1 cellular context compared by ENCODE assay signal in genomic region chr10:102853944-102854694, GRCh38.
TF ChIP-seq lines count a peak whose summit lies in the region.

A gene with protein sequence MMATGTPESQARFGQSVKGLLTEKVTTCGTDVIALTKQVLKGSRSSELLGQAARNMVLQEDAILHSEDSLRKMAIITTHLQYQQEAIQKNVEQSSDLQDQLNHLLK (plus strand): TSS chr10:102854259. CDS start chr10:102854287, 28 bp downstream.

TF ChIP-seq in K562, 482 proteins besides CTCF, POLR2A, EP300 and RAD21 (continued from another document and continues in another):
- TF ChIP-seq, protein P1, sequence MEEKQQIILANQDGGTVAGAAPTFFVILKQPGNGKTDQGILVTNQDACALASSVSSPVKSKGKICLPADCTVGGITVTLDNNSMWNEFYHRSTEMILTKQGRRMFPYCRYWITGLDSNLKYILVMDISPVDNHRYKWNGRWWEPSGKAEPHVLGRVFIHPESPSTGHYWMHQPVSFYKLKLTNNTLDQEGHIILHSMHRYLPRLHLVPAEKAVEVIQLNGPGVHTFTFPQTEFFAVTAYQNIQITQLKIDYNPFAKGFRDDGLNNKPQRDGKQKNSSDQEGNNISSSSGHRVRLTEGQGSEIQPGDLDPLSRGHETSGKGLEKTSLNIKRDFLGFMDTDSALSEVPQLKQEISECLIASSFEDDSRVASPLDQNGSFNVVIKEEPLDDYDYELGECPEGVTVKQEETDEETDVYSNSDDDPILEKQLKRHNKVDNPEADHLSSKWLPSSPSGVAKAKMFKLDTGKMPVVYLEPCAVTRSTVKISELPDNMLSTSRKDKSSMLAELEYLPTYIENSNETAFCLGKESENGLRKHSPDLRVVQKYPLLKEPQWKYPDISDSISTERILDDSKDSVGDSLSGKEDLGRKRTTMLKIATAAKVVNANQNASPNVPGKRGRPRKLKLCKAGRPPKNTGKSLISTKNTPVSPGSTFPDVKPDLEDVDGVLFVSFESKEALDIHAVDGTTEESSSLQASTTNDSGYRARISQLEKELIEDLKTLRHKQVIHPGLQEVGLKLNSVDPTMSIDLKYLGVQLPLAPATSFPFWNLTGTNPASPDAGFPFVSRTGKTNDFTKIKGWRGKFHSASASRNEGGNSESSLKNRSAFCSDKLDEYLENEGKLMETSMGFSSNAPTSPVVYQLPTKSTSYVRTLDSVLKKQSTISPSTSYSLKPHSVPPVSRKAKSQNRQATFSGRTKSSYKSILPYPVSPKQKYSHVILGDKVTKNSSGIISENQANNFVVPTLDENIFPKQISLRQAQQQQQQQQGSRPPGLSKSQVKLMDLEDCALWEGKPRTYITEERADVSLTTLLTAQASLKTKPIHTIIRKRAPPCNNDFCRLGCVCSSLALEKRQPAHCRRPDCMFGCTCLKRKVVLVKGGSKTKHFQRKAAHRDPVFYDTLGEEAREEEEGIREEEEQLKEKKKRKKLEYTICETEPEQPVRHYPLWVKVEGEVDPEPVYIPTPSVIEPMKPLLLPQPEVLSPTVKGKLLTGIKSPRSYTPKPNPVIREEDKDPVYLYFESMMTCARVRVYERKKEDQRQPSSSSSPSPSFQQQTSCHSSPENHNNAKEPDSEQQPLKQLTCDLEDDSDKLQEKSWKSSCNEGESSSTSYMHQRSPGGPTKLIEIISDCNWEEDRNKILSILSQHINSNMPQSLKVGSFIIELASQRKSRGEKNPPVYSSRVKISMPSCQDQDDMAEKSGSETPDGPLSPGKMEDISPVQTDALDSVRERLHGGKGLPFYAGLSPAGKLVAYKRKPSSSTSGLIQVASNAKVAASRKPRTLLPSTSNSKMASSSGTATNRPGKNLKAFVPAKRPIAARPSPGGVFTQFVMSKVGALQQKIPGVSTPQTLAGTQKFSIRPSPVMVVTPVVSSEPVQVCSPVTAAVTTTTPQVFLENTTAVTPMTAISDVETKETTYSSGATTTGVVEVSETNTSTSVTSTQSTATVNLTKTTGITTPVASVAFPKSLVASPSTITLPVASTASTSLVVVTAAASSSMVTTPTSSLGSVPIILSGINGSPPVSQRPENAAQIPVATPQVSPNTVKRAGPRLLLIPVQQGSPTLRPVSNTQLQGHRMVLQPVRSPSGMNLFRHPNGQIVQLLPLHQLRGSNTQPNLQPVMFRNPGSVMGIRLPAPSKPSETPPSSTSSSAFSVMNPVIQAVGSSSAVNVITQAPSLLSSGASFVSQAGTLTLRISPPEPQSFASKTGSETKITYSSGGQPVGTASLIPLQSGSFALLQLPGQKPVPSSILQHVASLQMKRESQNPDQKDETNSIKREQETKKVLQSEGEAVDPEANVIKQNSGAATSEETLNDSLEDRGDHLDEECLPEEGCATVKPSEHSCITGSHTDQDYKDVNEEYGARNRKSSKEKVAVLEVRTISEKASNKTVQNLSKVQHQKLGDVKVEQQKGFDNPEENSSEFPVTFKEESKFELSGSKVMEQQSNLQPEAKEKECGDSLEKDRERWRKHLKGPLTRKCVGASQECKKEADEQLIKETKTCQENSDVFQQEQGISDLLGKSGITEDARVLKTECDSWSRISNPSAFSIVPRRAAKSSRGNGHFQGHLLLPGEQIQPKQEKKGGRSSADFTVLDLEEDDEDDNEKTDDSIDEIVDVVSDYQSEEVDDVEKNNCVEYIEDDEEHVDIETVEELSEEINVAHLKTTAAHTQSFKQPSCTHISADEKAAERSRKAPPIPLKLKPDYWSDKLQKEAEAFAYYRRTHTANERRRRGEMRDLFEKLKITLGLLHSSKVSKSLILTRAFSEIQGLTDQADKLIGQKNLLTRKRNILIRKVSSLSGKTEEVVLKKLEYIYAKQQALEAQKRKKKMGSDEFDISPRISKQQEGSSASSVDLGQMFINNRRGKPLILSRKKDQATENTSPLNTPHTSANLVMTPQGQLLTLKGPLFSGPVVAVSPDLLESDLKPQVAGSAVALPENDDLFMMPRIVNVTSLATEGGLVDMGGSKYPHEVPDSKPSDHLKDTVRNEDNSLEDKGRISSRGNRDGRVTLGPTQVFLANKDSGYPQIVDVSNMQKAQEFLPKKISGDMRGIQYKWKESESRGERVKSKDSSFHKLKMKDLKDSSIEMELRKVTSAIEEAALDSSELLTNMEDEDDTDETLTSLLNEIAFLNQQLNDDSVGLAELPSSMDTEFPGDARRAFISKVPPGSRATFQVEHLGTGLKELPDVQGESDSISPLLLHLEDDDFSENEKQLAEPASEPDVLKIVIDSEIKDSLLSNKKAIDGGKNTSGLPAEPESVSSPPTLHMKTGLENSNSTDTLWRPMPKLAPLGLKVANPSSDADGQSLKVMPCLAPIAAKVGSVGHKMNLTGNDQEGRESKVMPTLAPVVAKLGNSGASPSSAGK (IDR thresholded peaks at IDR 0.05), result no peak
- TF ChIP-seq CUX1 (CRISPR knock-in tag; IDR thresholded peaks at IDR 0.05) (no peak), SP1 (CRISPR knock-in tag; IDR thresholded peaks at IDR 0.05) (peak; percentile 74), NCOA6 (IDR thresholded peaks at IDR 0.05) (no peak), HNRNPK (IDR thresholded peaks at IDR 0.05; ENCODE audit: low read depth, low read length, poor library complexity, severe bottlenecking) (no peak), POLR2AphosphoS5 (IDR thresholded peaks at IDR 0.05; ENCODE audit: control insufficient read depth, insufficient read depth, low read depth, low read length) (peak; percentile 72), SMAD2 (IDR thresholded peaks at IDR 0.05; ENCODE audit: low read depth, low read length) (no peak), MAFG (tag; conservative IDR thresholded peaks at IDR 0.05) (no peak), TRIM28 (IDR thresholded peaks at IDR 0.05) (peak; percentile 31; the same call in 1 of the 2 replicates), EP400 (IDR thresholded peaks at IDR 0.05) (peak; percentile 86), ZNF134 (CRISPR knock-in tag; conservative IDR thresholded peaks at IDR 0.05) (no peak; the same call in 1 of the 2 replicates), ZNF384 (IDR thresholded peaks at IDR 0.05; ENCODE audit: low read depth, low read length) (no peak), JUN (IDR thresholded peaks at IDR 0.05; ENCODE audit: borderline replicate concordance, low read depth, low read length) (peak; percentile 11; the same call in 1 of the 2 replicates), JUN (CRISPR knock-in tag; IDR thresholded peaks at IDR 0.05; ENCODE audit: borderline replicate concordance) (no peak), ZNF785 (CRISPR knock-in tag; IDR thresholded peaks at IDR 0.05) (no peak), PURB (CRISPR knock-in tag; IDR thresholded peaks at IDR 0.05; ENCODE audit: low read depth) (no peak), BMI1 (IDR thresholded peaks at IDR 0.05; ENCODE audit: low read length) (no peak), ZNF707 (CRISPR knock-in tag; conservative IDR thresholded peaks at IDR 0.05) (no peak), TRIM24 (IDR thresholded peaks at IDR 0.05) (peak in 1 of 2 experiments; percentile 34; a peak in 1 of 4 replicates), KDM1A (IDR thresholded peaks at IDR 0.05) (no peak), ATF7 (IDR thresholded peaks at IDR 0.05) (peak; percentile 93), DNMT1 (IDR thresholded peaks at IDR 0.05) (no peak), STAG1 (CRISPR knock-in tag; IDR thresholded peaks at IDR 0.05; ENCODE audit: borderline replicate concordance) (no peak), ZKSCAN3 (CRISPR knock-in tag; IDR thresholded peaks at IDR 0.05) (no peak), NUFIP1 (IDR thresholded peaks at IDR 0.05; ENCODE audit: partially characterized antibody) (no peak), U2AF2 (optimal IDR thresholded peaks at IDR 0.05; ENCODE audit: low read depth, low read length) (no peak), ZNF263 (CRISPR knock-in tag; IDR thresholded peaks at IDR 0.05; ENCODE audit: borderline replicate concordance) (no peak), CHCHD3 (CRISPR knock-in tag; IDR thresholded peaks at IDR 0.05) (no peak), ZNF354B (CRISPR knock-in tag; IDR thresholded peaks at IDR 0.05) (no peak), BRD9 (IDR thresholded peaks at IDR 0.05; ENCODE audit: low read depth, partially characterized antibody) (no peak), IFI16 (CRISPR knock-in tag; IDR thresholded peaks at IDR 0.05) (no peak), YBX1 (IDR thresholded peaks at IDR 0.05) (no peak)
- TF ChIP-seq, protein P2, sequence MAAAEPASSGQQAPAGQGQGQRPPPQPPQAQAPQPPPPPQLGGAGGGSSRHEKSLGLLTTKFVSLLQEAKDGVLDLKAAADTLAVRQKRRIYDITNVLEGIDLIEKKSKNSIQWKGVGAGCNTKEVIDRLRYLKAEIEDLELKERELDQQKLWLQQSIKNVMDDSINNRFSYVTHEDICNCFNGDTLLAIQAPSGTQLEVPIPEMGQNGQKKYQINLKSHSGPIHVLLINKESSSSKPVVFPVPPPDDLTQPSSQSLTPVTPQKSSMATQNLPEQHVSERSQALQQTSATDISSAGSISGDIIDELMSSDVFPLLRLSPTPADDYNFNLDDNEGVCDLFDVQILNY (CRISPR knock-in tag; IDR thresholded peaks at IDR 0.05), result no peak
- TF ChIP-seq, protein P3, sequence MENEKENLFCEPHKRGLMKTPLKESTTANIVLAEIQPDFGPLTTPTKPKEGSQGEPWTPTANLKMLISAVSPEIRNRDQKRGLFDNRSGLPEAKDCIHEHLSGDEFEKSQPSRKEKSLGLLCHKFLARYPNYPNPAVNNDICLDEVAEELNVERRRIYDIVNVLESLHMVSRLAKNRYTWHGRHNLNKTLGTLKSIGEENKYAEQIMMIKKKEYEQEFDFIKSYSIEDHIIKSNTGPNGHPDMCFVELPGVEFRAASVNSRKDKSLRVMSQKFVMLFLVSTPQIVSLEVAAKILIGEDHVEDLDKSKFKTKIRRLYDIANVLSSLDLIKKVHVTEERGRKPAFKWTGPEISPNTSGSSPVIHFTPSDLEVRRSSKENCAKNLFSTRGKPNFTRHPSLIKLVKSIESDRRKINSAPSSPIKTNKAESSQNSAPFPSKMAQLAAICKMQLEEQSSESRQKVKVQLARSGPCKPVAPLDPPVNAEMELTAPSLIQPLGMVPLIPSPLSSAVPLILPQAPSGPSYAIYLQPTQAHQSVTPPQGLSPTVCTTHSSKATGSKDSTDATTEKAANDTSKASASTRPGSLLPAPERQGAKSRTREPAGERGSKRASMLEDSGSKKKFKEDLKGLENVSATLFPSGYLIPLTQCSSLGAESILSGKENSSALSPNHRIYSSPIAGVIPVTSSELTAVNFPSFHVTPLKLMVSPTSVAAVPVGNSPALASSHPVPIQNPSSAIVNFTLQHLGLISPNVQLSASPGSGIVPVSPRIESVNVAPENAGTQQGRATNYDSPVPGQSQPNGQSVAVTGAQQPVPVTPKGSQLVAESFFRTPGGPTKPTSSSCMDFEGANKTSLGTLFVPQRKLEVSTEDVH (IDR thresholded peaks at IDR 0.05; ENCODE audit: low read depth, partially characterized antibody), result no peak
- TF ChIP-seq, protein P4, sequence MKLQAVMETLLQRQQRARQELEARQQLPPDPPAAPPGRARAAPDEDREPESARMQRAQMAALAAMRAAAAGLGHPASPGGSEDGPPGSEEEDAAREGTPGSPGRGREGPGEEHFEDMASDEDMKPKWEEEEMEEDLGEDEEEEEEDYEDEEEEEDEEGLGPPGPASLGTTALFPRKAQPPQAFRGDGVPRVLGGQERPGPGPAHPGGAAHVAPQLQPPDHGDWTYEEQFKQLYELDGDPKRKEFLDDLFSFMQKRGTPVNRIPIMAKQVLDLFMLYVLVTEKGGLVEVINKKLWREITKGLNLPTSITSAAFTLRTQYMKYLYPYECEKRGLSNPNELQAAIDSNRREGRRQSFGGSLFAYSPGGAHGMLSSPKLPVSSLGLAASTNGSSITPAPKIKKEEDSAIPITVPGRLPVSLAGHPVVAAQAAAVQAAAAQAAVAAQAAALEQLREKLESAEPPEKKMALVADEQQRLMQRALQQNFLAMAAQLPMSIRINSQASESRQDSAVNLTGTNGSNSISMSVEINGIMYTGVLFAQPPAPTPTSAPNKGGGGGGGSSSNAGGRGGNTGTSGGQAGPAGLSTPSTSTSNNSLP (IDR thresholded peaks at IDR 0.05; ENCODE audit: borderline replicate concordance, low read depth, low read length), result no peak
- TF ChIP-seq, protein P5, sequence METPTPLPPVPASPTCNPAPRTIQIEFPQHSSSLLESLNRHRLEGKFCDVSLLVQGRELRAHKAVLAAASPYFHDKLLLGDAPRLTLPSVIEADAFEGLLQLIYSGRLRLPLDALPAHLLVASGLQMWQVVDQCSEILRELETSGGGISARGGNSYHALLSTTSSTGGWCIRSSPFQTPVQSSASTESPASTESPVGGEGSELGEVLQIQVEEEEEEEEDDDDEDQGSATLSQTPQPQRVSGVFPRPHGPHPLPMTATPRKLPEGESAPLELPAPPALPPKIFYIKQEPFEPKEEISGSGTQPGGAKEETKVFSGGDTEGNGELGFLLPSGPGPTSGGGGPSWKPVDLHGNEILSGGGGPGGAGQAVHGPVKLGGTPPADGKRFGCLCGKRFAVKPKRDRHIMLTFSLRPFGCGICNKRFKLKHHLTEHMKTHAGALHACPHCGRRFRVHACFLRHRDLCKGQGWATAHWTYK (CRISPR knock-in tag; IDR thresholded peaks at IDR 0.05), result peak; percentile 44; the same call in 1 of the 2 replicates
- TF ChIP-seq, protein P6, sequence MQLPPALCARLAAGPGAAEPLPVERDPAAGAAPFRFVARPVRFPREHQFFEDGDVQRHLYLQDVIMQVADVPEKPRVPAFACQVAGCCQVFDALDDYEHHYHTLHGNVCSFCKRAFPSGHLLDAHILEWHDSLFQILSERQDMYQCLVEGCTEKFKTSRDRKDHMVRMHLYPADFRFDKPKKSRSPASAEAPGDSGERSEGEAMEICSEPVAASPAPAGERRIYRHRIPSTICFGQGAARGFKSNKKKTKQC (CRISPR knock-in tag; IDR thresholded peaks at IDR 0.05), result 0 out of 2 replicates have a peak, but pooled peaks have one; percentile 57
